Comparison of ENCODE assay signal across 19 cellular contexts in the genomic region with DNA sequence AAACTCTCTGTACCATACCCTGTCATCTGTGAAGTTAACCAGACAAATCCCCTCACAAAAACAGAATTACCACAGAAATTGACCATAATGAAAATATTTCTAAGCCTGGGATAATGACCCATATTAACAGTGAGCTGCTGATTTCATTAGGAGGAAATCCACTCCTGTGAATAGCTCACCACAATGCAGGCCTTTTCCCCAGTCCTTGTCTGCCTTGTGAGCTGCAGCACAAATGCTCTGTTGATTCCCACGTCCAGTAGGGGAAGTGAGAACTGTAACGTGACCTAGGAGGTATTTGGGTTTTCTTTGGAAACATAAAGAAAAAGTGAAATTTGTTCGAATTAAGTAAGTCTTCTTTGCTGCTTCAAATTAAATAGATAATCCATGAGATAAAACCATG. TPM values are rescaled to one million over a fixed set of nuclear protein-coding genes. Genes with fewer than 3 reads are reported as not detected.
DNase-seq lines count a peak whose midpoint lies in the region; ATAC-seq, FAIRE-seq and TF ChIP-seq lines count a peak whose summit lies in the region.
"Had no signal": no experiment of that assay in that cellular context is flagged by ENCODE, and none has a peak within 500 bp of the region (broad histone marks: within the 10 kb centered on the region; RNA-seq: fewer than 3 reads in every experiment).

No MANE protein-coding gene starts in this region.

- no peaks in the 10 kb centered on the region for H3K4me1 ChIP-seq in GM12878 (ENCODE audit: control insufficient read depth, insufficient read depth, low read length)
- H3K4me1 ChIP-seq in transverse colon, result peaks cover 0 to 16% (median 9%) of the 10 kb centered on the region in 4 donors

- TF ChIP-seq CTCF in GM12878 (IDR thresholded peaks at IDR 0.05 in 2 of 3, conservative IDR thresholded peaks at IDR 0.05 in 1 of 3; ENCODE audit: control insufficient read depth in 2 of 3, extremely low read depth in 1 of 3, insufficient read depth in 1 of 3, low read depth in 3 of 3, low read length in 3 of 3) (no peak), transverse colon (IDR thresholded peaks at IDR 0.05) (no peak)

- TF ChIP-seq POLR2A in GM12878 (IDR thresholded peaks at IDR 0.05; ENCODE audit: low read depth, low read length) (no peak), transverse colon (IDR thresholded peaks at IDR 0.05) (no peak)

- in situ Hi-C loops in GM12878 (cut with MboI) (no loop called here), transverse colon (cut with MboI; ENCODE audit: low pct_ligation_motif_present in 1 of 4, low pct_unique_long_range_greater_than_20kb in 1 of 4, low sequenced_read_pairs in 3 of 4) (no loop called here)

- 0 out of 4 replicates have a peak, but pooled peaks cover 0 to 3% of the 10 kb centered on the region in 2 experiments for H3K27me3 ChIP-seq in GM12878 (replicated peaks in 1 of 2; ENCODE audit: control insufficient read depth in 2 of 2, insufficient read depth in 2 of 2, low read length in 1 of 2)
- no peaks in the 10 kb centered on the region for H3K27me3 ChIP-seq in transverse colon
- H3K27me3 ChIP-seq: foreskin keratinocyte had no signal

- RAD21 ChIA-PET in GM12878 (lab: Charles Lee; ENCODE audit: unreplicated experiment), result no interaction called here

- TF ChIP-seq RAD21 in GM12878 (IDR thresholded peaks at IDR 0.05; ENCODE audit: insufficient read depth, low read depth, low read length), result no peak

- POLR2A ChIA-PET in GM12878 (lab: Charles Lee), result interaction anchor here (0.6 kb wide), 1 partner anchor 90 kb away, joined by 9 read pairs; no protein-coding TSS in a partner anchor

- no peak for DNase-seq in Right ventricle myocardium superior
- DNase-seq in Right ventricle myocardium inferior (ENCODE audit: missing footprints), result no peak
- no peak for DNase-seq in GM12878 (ENCODE audit: low read depth, low spot score)
- DNase-seq in medulla oblongata (ENCODE audit: extremely low spot score), result peak; percentile 39
- DNase-seq in transverse colon, result no peak
- no peak for DNase-seq in NCI-H1048 (lab: John Stamatoyannopoulos, UW)
- no peak for DNase-seq in inferior parietal cortex (ENCODE audit: extremely low spot score)
- DNase-seq in activated T-cell treated with anti-CD3 and anti-CD28 coated beads, Interleukin-2, amount 50 U/mL, for 1 hour, result no peak
- DNase-seq: activated CD8-positive, alpha-beta memory T cell treated with anti-CD3 and anti-CD28 coated beads for 24 hours; activated T-cell treated with anti-CD3 and anti-CD28 coated beads, Interleukin-2, amount 50 U/mL, for 72 hours; dermis blood vessel endothelial cell; foreskin keratinocyte; midbrain; NCI-H1105 treated with DMSO at 0.1 percent for 48 hours; PC-3; T-helper 9 cell had no signal

- H3K79me2 ChIP-seq in GM12878 (ENCODE audit: control insufficient read depth, insufficient read depth, low read length), result no peaks in the 10 kb centered on the region

- no peak overlapping the region for H3K4me2 ChIP-seq in GM12878 (ENCODE audit: control insufficient read depth, insufficient read depth)

- H4K20me1 ChIP-seq in GM12878 (ENCODE audit: control insufficient read depth, insufficient read depth), result no peaks in the 10 kb centered on the region

- no peak overlapping the region for H3K9ac ChIP-seq in GM12878 (ENCODE audit: control insufficient read depth, insufficient read depth, low read length)

- 0% methylated on average over 3 of the region's 3 CpGs for WGBS in GM12878 (ENCODE audit: insufficient coverage, insufficient replicate concordance, low lambda C conversion rate, missing lambda C conversion rate)
- 61 to 75% methylated on average over 3 of the region's 3 CpGs for WGBS in transverse colon (ENCODE audit: low coverage in 1 of 2), 2 donors

- H3K27ac ChIP-seq in GM12878 (ENCODE audit: control insufficient read depth, insufficient read depth) (no peak overlapping the region), transverse colon (peak overlapping the region; percentile 8 to 70 (median 43))
- H3K27ac ChIP-seq: C4-2B, foreskin keratinocyte had no signal

- intact Hi-C loops in Right ventricle myocardium superior (cut with DNase I), result no loop called here
- intact Hi-C loops in Right ventricle myocardium inferior (cut with DNase I), result no loop called here
- intact Hi-C loops in GM12878 (cut with micrococcal nuclease; ENCODE audit: unreplicated experiment), result no loop called here
- intact Hi-C loops in transverse colon (cut with DNase I; ENCODE audit: low total_unique reads), result no loop called here

- ATAC-seq in Right ventricle myocardium superior (ENCODE audit: poor library complexity), result peak; percentile 55
- no peak for ATAC-seq in Right ventricle myocardium inferior
- no peak; the same call in 1 of the 3 replicates for ATAC-seq in GM12878
- ATAC-seq: activated CD4-positive, CD25-positive, alpha-beta regulatory T cell treated with anti-CD3 and anti-CD28 coated beads, Interleukin-2, amount 50 U/mL, for 24 hours; activated T-cell treated with anti-CD3 and anti-CD28 coated beads, Interleukin-2, amount 50 U/mL, for 72 hours; K562; PC-3 had no signal

- H3K4me3 ChIP-seq in GM12878, result no peak overlapping the region
- no peak overlapping the region for H3K4me3 ChIP-seq in transverse colon
- H3K4me3 ChIP-seq: K562 had no signal

- TF ChIP-seq EP300 in GM12878 (IDR thresholded peaks at IDR 0.05; ENCODE audit: borderline replicate concordance in 1 of 2, control insufficient read depth in 1 of 2, low read depth in 2 of 2, low read length in 2 of 2), result no peak
- TF ChIP-seq EP300 in transverse colon (IDR thresholded peaks at IDR 0.05; ENCODE audit: low read depth), result no peak

- SMC1A ChIA-PET in GM12878 (lab: Charles Lee; ENCODE audit: uncharacterized antibody, unreplicated experiment), result interaction anchor here (0.7 to 1.8 kb wide), 8 partner anchors 15 to 397 kb away, joined by 3 to 5 read pairs (median 3); partner anchors contain the start of gene CD101

- peaks cover 1% of the 10 kb centered on the region; the same call in 1 of the 3 replicates for H3K9me3 ChIP-seq in GM12878 (replicated peaks; ENCODE audit: control insufficient read depth, insufficient read depth, low read length)
- no peaks in the 10 kb centered on the region for H3K9me3 ChIP-seq in transverse colon

- no peak for FAIRE-seq in GM12878 (lab: Jason Lieb, UNC)
- FAIRE-seq: K562 had no signal

- H3K36me3 ChIP-seq in GM12878 (ENCODE audit: control insufficient read depth in 2 of 2, insufficient read depth in 2 of 2, low read length in 1 of 2), result no peaks in the 10 kb centered on the region
- peaks cover 0 to 14% (median 3%) of the 10 kb centered on the region in 4 donors for H3K36me3 ChIP-seq in transverse colon

- H2AFZ ChIP-seq in GM12878 (ENCODE audit: control insufficient read depth, low read depth, low read length), result no peak overlapping the region

- no TSS peak for BruUV-seq in GM12878 (replicated peaks; lab: Mats Ljungman, UMichigan)

- CTCF ChIA-PET in GM12878 (lab: Yijun Ruan, JAX), result interaction anchor here (0.8 to 1.3 kb wide), 2 partner anchors 16 to 52 kb away, joined by 3 read pairs; no protein-coding TSS in a partner anchor

TF ChIP-seq in GM12878, 131 proteins besides CTCF, POLR2A, EP300 and RAD21:
- TF ChIP-seq SPI1 (IDR thresholded peaks at IDR 0.05; ENCODE audit: borderline replicate concordance, insufficient read depth, low read depth, low read length), result peak; percentile 9; the same call in 1 of the 2 replicates
- no peak for TF ChIP-seq BRCA1 (IDR thresholded peaks at IDR 0.05; ENCODE audit: low read depth, low read length)

RNA-seq across cellular contexts. Expression of gene CD101, which starts 30.1 kb away (rescaled TPM):
- total RNA-seq in Right ventricle myocardium superior (1.0 TPM), Right ventricle myocardium inferior (0.38 TPM), GM12878 (2014; rRNA removed) (1.9 and 3.1 TPM in 2 replicates), GM12878 (2014; rRNA removed; fragmentation: Illumina TruSeq; extraction: Trizol) (3.2 and 3.7 TPM in 2 replicates), GM12878 (2021) (3.1 and 4.5 TPM in 2 replicates), transverse colon (10 to 100 TPM in 1 of 4 donors, 1 to 10 TPM in 2, under 1 TPM in 1; 0.40 to 24.3 (median 4.0) TPM)
- total RNA-seq in GM12878 (2013; cell fraction: nucleolus; rRNA removed), result 5.1 and 5.4 TPM in 2 replicates
- 0.29 TPM for polyA plus RNA-seq in GM12878 (2011; ENCODE audit: low read depth)
- polyA plus RNA-seq in GM12878 (2011; rRNA removed) (4.3 and 7.9 TPM in 2 replicates), GM12878 (2014; fragmentation: Illumina TruSeq; extraction: Trizol) (3.3 and 4.6 TPM in 2 replicates), GM12878 (2014; fragmentation: Nextera tagmentation; extraction: Ambion mirVana) (1 to 10 TPM; 1.9 to 2.7 TPM), GM12878 (2014; rRNA removed) (1.8 and 4.0 TPM in 2 replicates), GM12878 (2016; fragmentation: Nextera tagmentation; extraction: Ambion mirVana) (1 to 10 TPM in 1 of 2 experiments, under 1 TPM in 1; 0.56 to 1.5 TPM)
- polyA plus RNA-seq in GM12878 (2011; cell fraction: cytosol; rRNA removed), result 10.6 and 11.1 TPM in 2 replicates
- polyA plus RNA-seq in GM12878 (2011; cell fraction: nucleus; rRNA removed), result 8.1 and 10.1 TPM in 2 replicates
- polyA plus RNA-seq in GM12878 (2012), result 0.52 and 1.1 TPM in 2 replicates
- 15.1 and 22.9 TPM in 2 replicates for polyA minus RNA-seq in GM12878 (2011; rRNA and poly(A)+ RNA removed)
- polyA minus RNA-seq in GM12878 (2011; cell fraction: cytosol; rRNA and poly(A)+ RNA removed), result 5.5 and 8.8 TPM in 2 replicates
- polyA minus RNA-seq in GM12878 (2011; cell fraction: nucleus; rRNA and poly(A)+ RNA removed), result 4.0 and 7.7 TPM in 2 replicates
